Comparison of ENCODE assay signal across 22 cellular contexts in genomic region chr10:132271458-132272011, GRCh38.
"Had no signal": no experiment of that assay in that cellular context is flagged by ENCODE, and none has a peak within 500 bp of the region (broad histone marks: within the 10 kb centered on the region; RNA-seq: fewer than 3 reads in every experiment).

No MANE protein-coding gene starts in this region.

- ATAC-seq: activated CD4-positive, alpha-beta T cell treated with anti-CD3 and anti-CD28 coated beads for 36 hours; activated CD8-positive, alpha-beta T cell treated with anti-CD3 and anti-CD28 coated beads, Interleukin-2, amount 10 ng/mL, durations not matched to agents 7 days and 5 days; body of pancreas; left lobe of liver; stimulated activated effector memory CD8-positive, alpha-beta T cell treated with anti-CD3 and anti-CD28 coated beads, Interleukin-12 subunit alpha, Interleukin-12 subunit beta, amount 100 ng/mL, for 72 hours; T-cell had no signal

- H3K4me1 ChIP-seq: body of pancreas, tibial artery had no signal

- H3K4me3 ChIP-seq: body of pancreas, cardiac muscle cell, lower lobe of right lung, stomach, tibial artery, upper lobe of right lung had no signal

- H3K9me3 ChIP-seq: body of pancreas, gastroesophageal sphincter, lower lobe of right lung, stomach, tibial artery, upper lobe of right lung had no signal

- H3K36me3 ChIP-seq: cardiac muscle cell, gastroesophageal sphincter, lower lobe of right lung, stomach, tibial artery, upper lobe of right lung had no signal

- DNase-seq: activated B cell treated with CpG ODN at 0.5 μM for 24 hours; activated CD4-positive, alpha-beta T cell treated with anti-CD3 and anti-CD28 coated beads for 36 hours; activated CD8-positive, alpha-beta T cell treated with anti-CD3 and anti-CD28 coated beads, Interleukin-2, amount 10 ng/mL, durations not matched to agents 7 days and 5 days; activated effector memory CD4-positive, alpha-beta T cell treated with Interleukin-2 at 50 U/mL for 16 hours; activated naive CD4-positive, alpha-beta T cell treated with Interleukin-2 at 50 U/mL for 16 hours; body of pancreas; hippocampal formation; immature natural killer cell; mesendoderm; retina; stimulated activated CD4-positive, alpha-beta T cell treated with anti-CD3 and anti-CD28 coated beads, Interleukin-12 subunit alpha, Interleukin-12 subunit beta, amount 100 ng/mL, for 4 hours; stimulated activated CD4-positive, alpha-beta T cell treated with anti-CD3 and anti-CD28 coated beads, Interleukin-4, amount 100 ng/mL, for 24 hours; stomach; T-cell; tibial artery; upper lobe of right lung had no signal

- H3K27ac ChIP-seq: body of pancreas, cardiac muscle cell, lower lobe of right lung, stomach, tibial artery, upper lobe of right lung had no signal

- H3K27me3 ChIP-seq: body of pancreas, cardiac muscle cell, gastroesophageal sphincter, upper lobe of right lung had no signal

- FAIRE-seq: endothelial cell of umbilical vein had no signal
